In genomic region chr7:7706556-7706955, GRCh38 we compare ENCODE assay signal across 17 cellular contexts. TPM values are rescaled to one million over a fixed set of nuclear protein-coding genes. Genes with fewer than 3 reads are reported as not detected.
DNase-seq lines count a peak whose midpoint lies in the region; ATAC-seq and TF ChIP-seq lines count a peak whose summit lies in the region.
"Had no signal": no experiment of that assay in that cellular context is flagged by ENCODE, and none has a peak within 500 bp of the region (broad histone marks: within the 10 kb centered on the region; RNA-seq: fewer than 3 reads in every experiment).

No MANE protein-coding gene starts in this region.

- peaks cover 10% of the 10 kb centered on the region for H3K36me3 Mint-ChIP-seq in CD8-positive, alpha-beta T cell
- H3K36me3 Mint-ChIP-seq: WTC11 had no signal

- peaks cover 16% of the 10 kb centered on the region; the same call in 1 of the 2 replicates for H4K20me1 ChIP-seq in OCI-LY3 (ENCODE audit: insufficient read depth, low read length)

- H3K4me1 ChIP-seq in OCI-LY3 (ENCODE audit: low read length) (peaks cover 22% of the 10 kb centered on the region), stomach (peaks cover 0 to 55% (median 27%) of the 10 kb centered on the region in 4 donors)
- H3K4me1 ChIP-seq in CD8-positive, alpha-beta T cell (ENCODE audit: insufficient read depth, low read length) = no peaks in the 10 kb centered on the region

- H3K4me1 Mint-ChIP-seq in CD8-positive, alpha-beta T cell (ENCODE audit: low read depth) = peaks cover 24% of the 10 kb centered on the region

- ATAC-seq in HG03095 (IDR thresholded peaks at IDR 0.05; ENCODE audit: unreplicated experiment) = peak; percentile 34
- no peak for ATAC-seq in CD8-positive, alpha-beta T cell
- ATAC-seq: WTC11 had no signal

- no peaks in the 10 kb centered on the region for H3K9me3 Mint-ChIP-seq in CD8-positive, alpha-beta T cell
- H3K9me3 Mint-ChIP-seq: activated naive CD4-positive, alpha-beta T cell treated with anti-CD3 and anti-CD28 coated beads for 36 hours; CD8-positive, alpha-beta memory T cell; stimulated activated naive CD8-positive, alpha-beta T cell treated with anti-CD3 and anti-CD28 coated beads, Interleukin-15, amount 100 ng/mL, for 72 hours; WTC11 had no signal

- DNase-seq in NCI-H2171 treated with DMSO at 0.1 percent for 48 hours (lab: John Stamatoyannopoulos, UW) (peak; percentile 30), NCI-H2171 (lab: John Stamatoyannopoulos, UW) (no peak), cerebellar cortex (ENCODE audit: low spot score) (no peak), stomach (no peak)
- no peak for DNase-seq in CD8-positive, alpha-beta T cell
- no peak for DNase-seq in stimulated activated naive CD4-positive, alpha-beta T cell (lab: John Stamatoyannopoulos, UW)
- DNase-seq: activated naive CD4-positive, alpha-beta T cell treated with anti-CD3 and anti-CD28 coated beads for 36 hours; CD8-positive, alpha-beta memory T cell; effector CD8-positive, alpha-beta T cell; mesenchymal stem cell; NCI-H345; sigmoid colon; stimulated activated naive CD8-positive, alpha-beta T cell treated with anti-CD3 and anti-CD28 coated beads, Interleukin-15, amount 100 ng/mL, for 72 hours had no signal

- TF ChIP-seq EP300 in stomach (IDR thresholded peaks at IDR 0.05) = no peak

- peak overlapping the region; percentile 77 for H3K4me2 ChIP-seq in OCI-LY3 (ENCODE audit: low read length)

- H3K27me3 ChIP-seq in OCI-LY3 (ENCODE audit: low read depth, low read length) (peaks cover 16% of the 10 kb centered on the region), stomach (no peaks in the 10 kb centered on the region)
- H3K27me3 ChIP-seq in CD8-positive, alpha-beta T cell (ENCODE audit: insufficient read depth, low read length) = no peaks in the 10 kb centered on the region
- H3K27me3 ChIP-seq: breast epithelium, sigmoid colon had no signal

- H3K36me3 ChIP-seq in OCI-LY3 (replicated peaks; ENCODE audit: low read depth, low read length) (no peaks in the 10 kb centered on the region), stomach (no peaks in the 10 kb centered on the region)
- H3K36me3 ChIP-seq in CD8-positive, alpha-beta T cell (ENCODE audit: insufficient read depth, low read length) = no peaks in the 10 kb centered on the region
- H3K36me3 ChIP-seq: breast epithelium, sigmoid colon had no signal

- no peak overlapping the region for H3K4me3 Mint-ChIP-seq in CD8-positive, alpha-beta T cell
- H3K4me3 Mint-ChIP-seq: activated naive CD4-positive, alpha-beta T cell treated with anti-CD3 and anti-CD28 coated beads for 36 hours; CD8-positive, alpha-beta memory T cell; WTC11 had no signal

- H3K27ac ChIP-seq in OCI-LY3 (ENCODE audit: low read length) = no peak overlapping the region
- H3K27ac ChIP-seq in stomach = no peak overlapping the region
- H3K27ac ChIP-seq in CD8-positive, alpha-beta T cell (ENCODE audit: low read depth, low read length) = no peak overlapping the region
- H3K27ac ChIP-seq: breast epithelium had no signal

- H3K9ac ChIP-seq in OCI-LY3 (ENCODE audit: low read length) = no peak overlapping the region

- 76 to 82% (median 77%) methylated on average over 4 of the region's 4 CpGs for WGBS in stomach, 5 donors

- H3K27ac Mint-ChIP-seq in CD8-positive, alpha-beta T cell = no peak overlapping the region
- H3K27ac Mint-ChIP-seq: activated naive CD4-positive, alpha-beta T cell treated with anti-CD3 and anti-CD28 coated beads for 36 hours had no signal

- intact Hi-C loops in stomach (cut with DNase I; ENCODE audit: low total_unique reads) = no loop called here
- intact Hi-C loops in CD8-positive, alpha-beta T cell (cut with DNase I, micrococcal nuclease) = loop anchor here in 1 of 2 experiments (5.0 kb wide), 1 partner anchor 1219 kb away; no protein-coding TSS in a partner anchor

- no peak overlapping the region for H2AFZ ChIP-seq in OCI-LY3 (ENCODE audit: low read depth, low read length)

- POLR2A ChIA-PET in CD8-positive, alpha-beta T cell (lab: Charles Lee) = no interaction called here

- H3K9me3 ChIP-seq in OCI-LY3 (ENCODE audit: insufficient read depth, low read length) (no peaks in the 10 kb centered on the region), stomach (no peaks in the 10 kb centered on the region)
- H3K9me3 ChIP-seq in CD8-positive, alpha-beta T cell (ENCODE audit: low read length) = no peaks in the 10 kb centered on the region
- H3K9me3 ChIP-seq: breast epithelium, sigmoid colon had no signal

- TF ChIP-seq POLR2A in stomach (IDR thresholded peaks at IDR 0.05) = no peak

- CTCF ChIA-PET in CD8-positive, alpha-beta T cell (lab: Charles Lee) = no interaction called here

- H3K4me3 ChIP-seq in OCI-LY3 (ENCODE audit: low read length) (peak overlapping the region; percentile 29; the same call in 1 of the 2 replicates), stomach (no peak overlapping the region)
- H3K4me3 ChIP-seq in CD8-positive, alpha-beta T cell (ENCODE audit: low read depth, low read length) = no peak overlapping the region
- H3K4me3 ChIP-seq: breast epithelium, sigmoid colon had no signal

- H3K79me2 ChIP-seq in OCI-LY3 (ENCODE audit: low read length) = no peaks in the 10 kb centered on the region

- TF ChIP-seq CTCF in OCI-LY3 (IDR thresholded peaks at IDR 0.05; ENCODE audit: low read depth, low read length) = no peak
- TF ChIP-seq CTCF in stomach (IDR thresholded peaks at IDR 0.05) = no peak
- TF ChIP-seq CTCF in CD8-positive, alpha-beta T cell (IDR thresholded peaks at IDR 0.05) = no peak

- no peaks in the 10 kb centered on the region for H3K27me3 Mint-ChIP-seq in CD8-positive, alpha-beta T cell (ENCODE audit: low read depth)
- H3K27me3 Mint-ChIP-seq: stimulated activated naive CD8-positive, alpha-beta T cell treated with anti-CD3 and anti-CD28 coated beads, Interleukin-15, amount 100 ng/mL, for 72 hours had no signal

RNA-seq across cellular contexts. Expression of gene RPA3, which starts 11.9 kb away (rescaled TPM):
- total RNA-seq in stomach = 10 to 100 TPM in 3 of 5 donors, 1 to 10 TPM in 1, not detected in 1; 6.7 to 44.9 (median 20.8) TPM
- 10 to 100 TPM; 28.7 to 39.1 (median 33.0) TPM for polyA plus RNA-seq in stomach
- 10 to 100 TPM; 28.9 to 32.9 TPM for total RNA-seq in CD8-positive, alpha-beta T cell
